17 cellular contexts compared by ENCODE assay signal in genomic region chr11:28690746-28691145, GRCh38.
"Had no signal": no experiment of that assay in that cellular context is flagged by ENCODE, and none has a peak within 500 bp of the region (broad histone marks: within the 10 kb centered on the region; RNA-seq: fewer than 3 reads in every experiment).

No MANE protein-coding gene starts in this region.

- H3K27me3 ChIP-seq: body of pancreas, heart left ventricle, upper lobe of left lung had no signal

- FAIRE-seq: keratinocyte had no signal

- ATAC-seq: activated CD8-positive, alpha-beta T cell treated with anti-CD3 and anti-CD28 coated beads for 36 hours; activated T-cell treated with anti-CD3 and anti-CD28 coated beads, Interleukin-2, amount 50 U/mL, for 72 hours; body of pancreas; effector memory CD8-positive, alpha-beta T cell; heart left ventricle; sciatic nerve; stimulated activated naive CD8-positive, alpha-beta T cell treated with anti-CD3 and anti-CD28 coated beads, Interleukin-15, Interleukin-2, amounts not matched to agents 100 U/mL and 50 U/mL, for 24 hours; T-cell had no signal

- H3K9me3 ChIP-seq: body of pancreas, heart left ventricle, left ventricle myocardium inferior, upper lobe of left lung had no signal

- DNase-seq: activated CD4-positive, alpha-beta T cell treated with anti-CD3 and anti-CD28 coated beads for 4 hours; activated CD8-positive, alpha-beta memory T cell treated with anti-CD3 and anti-CD28 coated beads, Interleukin-2, amount 50 U/mL, for 4 hours; activated CD8-positive, alpha-beta T cell treated with anti-CD3 and anti-CD28 coated beads for 36 hours; activated naive CD4-positive, alpha-beta T cell; activated T-cell treated with anti-CD3 and anti-CD28 coated beads, Interleukin-2, amount 50 U/mL, for 72 hours; body of pancreas; effector memory CD8-positive, alpha-beta T cell; foreskin melanocyte; heart left ventricle; left ventricle myocardium inferior; stimulated activated CD4-positive, alpha-beta T cell treated with anti-CD3 and anti-CD28 coated beads, Interleukin-4, amount 100 ng/mL, for 1 hour; stimulated activated CD8-positive, alpha-beta memory T cell treated with anti-CD3 and anti-CD28 coated beads, Interleukin-4, amount 100 ng/mL, for 48 hours; stimulated activated naive CD8-positive, alpha-beta T cell treated with anti-CD3 and anti-CD28 coated beads, Interleukin-15, Interleukin-2, amounts not matched to agents 100 U/mL and 50 U/mL, for 24 hours; T-cell; upper lobe of left lung had no signal

- H3K36me3 ChIP-seq: heart left ventricle, left ventricle myocardium inferior, upper lobe of left lung had no signal

- H3K4me1 ChIP-seq: body of pancreas, heart left ventricle, left ventricle myocardium inferior, upper lobe of left lung had no signal

- H3K27ac ChIP-seq: body of pancreas, heart left ventricle, left ventricle myocardium inferior, upper lobe of left lung had no signal

- H3K4me3 ChIP-seq: body of pancreas, heart left ventricle, left ventricle myocardium inferior, upper lobe of left lung had no signal
